Comparison of ENCODE assay signal across 8 cellular contexts in the genomic region with DNA sequence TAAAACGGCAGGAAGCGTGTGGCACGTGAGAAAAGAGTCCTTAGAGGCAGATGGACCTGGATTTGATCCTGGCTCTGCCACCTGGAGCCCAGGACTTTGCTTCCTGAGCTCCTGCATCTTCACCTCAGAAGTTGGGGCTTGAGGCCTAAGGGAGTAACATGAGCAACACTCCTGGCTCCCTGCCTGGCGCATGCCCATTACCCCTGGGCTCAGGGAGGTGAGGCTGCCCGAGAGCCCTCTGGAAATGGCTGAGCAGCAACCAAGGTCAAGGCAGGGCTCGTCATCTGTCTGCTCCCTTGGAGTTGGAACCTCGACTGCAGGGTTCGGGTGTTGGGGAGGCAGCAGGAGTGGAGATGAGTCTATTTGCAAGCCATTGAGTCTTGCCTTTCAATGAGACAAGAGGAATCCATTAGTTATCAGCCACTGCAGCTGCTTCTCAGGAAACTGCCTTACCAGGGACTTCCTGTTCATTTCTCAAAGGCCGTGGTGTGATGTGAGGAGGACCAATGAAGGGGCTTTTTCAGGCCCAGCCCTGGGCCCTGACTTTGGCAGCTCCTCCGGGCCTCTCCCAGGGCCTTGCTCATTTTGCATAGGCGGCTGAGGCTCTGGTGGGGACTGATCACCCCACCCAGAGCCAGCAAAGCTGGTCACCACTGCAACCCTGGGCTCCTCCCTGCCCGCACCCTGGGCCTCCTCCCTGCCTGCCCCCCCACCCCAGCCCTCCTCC. TPM values are rescaled to one million over a fixed set of nuclear protein-coding genes. Genes with fewer than 3 reads are reported as not detected.
A peak's percentile ranks its signal among the peaks of the same experiment; 100 is the strongest.
DNase-seq lines count a peak whose midpoint lies in the region; ATAC-seq and TF ChIP-seq lines count a peak whose summit lies in the region.

No MANE protein-coding gene starts in this region.

- H3K4me3 Mint-ChIP-seq in MCF 10A (ENCODE audit: unreplicated experiment) (no peak overlapping the region), Calu3 (ENCODE audit: low read depth, unreplicated experiment) (no peak overlapping the region)
- peak overlapping the region; percentile 58 for H3K4me3 Mint-ChIP-seq in activated CD4-positive, alpha-beta memory T cell treated with anti-CD3 and anti-CD28 coated beads, Interleukin-2, amount 10 ng/mL, durations not matched to agents 7 days and 5 days

- no peaks in the 10 kb centered on the region for H3K36me3 ChIP-seq in mammary epithelial cell (ENCODE audit: insufficient read depth, low read length)

- peaks cover 8% of the 10 kb centered on the region for H3K4me1 Mint-ChIP-seq in MCF 10A (ENCODE audit: insufficient read depth, unreplicated experiment)
- peaks cover 67% of the 10 kb centered on the region for H3K4me1 Mint-ChIP-seq in activated CD4-positive, alpha-beta memory T cell treated with anti-CD3 and anti-CD28 coated beads, Interleukin-2, amount 10 ng/mL, durations not matched to agents 7 days and 5 days
- no peaks in the 10 kb centered on the region for H3K4me1 Mint-ChIP-seq in Calu3 (ENCODE audit: low read depth, unreplicated experiment)

- H3K4me3 ChIP-seq in mammary epithelial cell (replicated peaks in 1 of 3; ENCODE audit: insufficient read depth in 1 of 3, low read depth in 2 of 3, low read length in 3 of 3): no peak overlapping the region

- in situ Hi-C loops in mammary epithelial cell (cut with MboI; ENCODE audit: low sequenced_read_pairs in 2 of 2): no loop called here

- intact Hi-C loops in MCF 10A (cut with micrococcal nuclease): no loop called here
- intact Hi-C loops in mammary epithelial cell (cut with micrococcal nuclease): no loop called here
- intact Hi-C loops in Calu3 (cut with micrococcal nuclease; ENCODE audit: unreplicated experiment): no loop called here

- H4K20me1 ChIP-seq in mammary epithelial cell (ENCODE audit: insufficient read depth, low read length): no peaks in the 10 kb centered on the region

- H2AFZ ChIP-seq in mammary epithelial cell (ENCODE audit: low read depth, low read length): no peak overlapping the region

- H3K79me2 ChIP-seq in mammary epithelial cell (ENCODE audit: insufficient read depth, low read length): peaks cover 69% of the 10 kb centered on the region

- H3K4me2 ChIP-seq in mammary epithelial cell (ENCODE audit: insufficient read depth, low read depth, low read length): no peak overlapping the region

- H3K27ac Mint-ChIP-seq in MCF 10A (ENCODE audit: low read depth, unreplicated experiment) (no peak overlapping the region), Calu3 (ENCODE audit: unreplicated experiment) (no peak overlapping the region)
- H3K27ac Mint-ChIP-seq in activated CD4-positive, alpha-beta memory T cell treated with anti-CD3 and anti-CD28 coated beads, Interleukin-2, amount 10 ng/mL, durations not matched to agents 7 days and 5 days: peak overlapping the region; percentile 99

- WGBS in mammary epithelial cell (ENCODE audit: low coverage, missing lambda C conversion rate): 96% methylated on average over 9 of the region's 12 CpGs

- H3K9me3 ChIP-seq in mammary epithelial cell (replicated peaks; ENCODE audit: insufficient read depth, low read length): no peaks in the 10 kb centered on the region

- H3K36me3 Mint-ChIP-seq in MCF 10A (ENCODE audit: insufficient read depth, unreplicated experiment): no peaks in the 10 kb centered on the region
- peaks cover 67% of the 10 kb centered on the region for H3K36me3 Mint-ChIP-seq in activated CD4-positive, alpha-beta memory T cell treated with anti-CD3 and anti-CD28 coated beads, Interleukin-2, amount 10 ng/mL, durations not matched to agents 7 days and 5 days (ENCODE audit: low read depth)
- H3K36me3 Mint-ChIP-seq in Calu3 (ENCODE audit: insufficient read depth, unreplicated experiment): peaks cover 3% of the 10 kb centered on the region

- peaks cover 5% of the 10 kb centered on the region for H3K4me1 ChIP-seq in mammary epithelial cell (ENCODE audit: insufficient read depth, low read length)

- peak; percentile 88 for ATAC-seq in HG02610 (IDR thresholded peaks at IDR 0.05; ENCODE audit: unreplicated experiment)

- BruUV-seq in MCF 10A (replicated peaks; lab: Mats Ljungman, UMichigan): no TSS peak
- BruUV-seq in mammary epithelial cell (replicated peaks; lab: Mats Ljungman, UMichigan): no TSS peak
- no TSS peak for BruUV-seq in Calu3 (replicated peaks; lab: Mats Ljungman, UMichigan)

- peak; percentile 49 for DNase-seq in MCF 10A (ENCODE audit: unreplicated experiment)
- DNase-seq in mammary epithelial cell: no peak
- peak; percentile 83 for DNase-seq in NCI-H1092 treated with DMSO at 0.1 percent for 48 hours (lab: John Stamatoyannopoulos, UW)
- peak; percentile 86 for DNase-seq in activated CD4-positive, alpha-beta memory T cell treated with anti-CD3 and anti-CD28 coated beads, Interleukin-2, amount 10 ng/mL, durations not matched to agents 7 days and 5 days
- DNase-seq in fibroblast of the conjunctiva (ENCODE audit: low read depth): peak; percentile 62
- peak; percentile 71 for DNase-seq in pons (ENCODE audit: low spot score)
- no peak for DNase-seq in Calu3

- H3K9me3 Mint-ChIP-seq in MCF 10A (ENCODE audit: unreplicated experiment) (no peaks in the 10 kb centered on the region), Calu3 (ENCODE audit: low read depth, unreplicated experiment) (no peaks in the 10 kb centered on the region)
- no peaks in the 10 kb centered on the region for H3K9me3 Mint-ChIP-seq in activated CD4-positive, alpha-beta memory T cell treated with anti-CD3 and anti-CD28 coated beads, Interleukin-2, amount 10 ng/mL, durations not matched to agents 7 days and 5 days

- TF ChIP-seq CTCF in MCF 10A (IDR thresholded peaks at IDR 0.05; ENCODE audit: unreplicated experiment) (no peak), mammary epithelial cell (conservative IDR thresholded peaks at IDR 0.05 in 1 of 2, IDR thresholded peaks at IDR 0.05 in 1 of 2; ENCODE audit: extremely low read depth in 1 of 2, insufficient read depth in 1 of 2, low read depth in 1 of 2, low read length in 2 of 2) (no peak), Calu3 (IDR thresholded peaks at IDR 0.05; ENCODE audit: unreplicated experiment) (no peak)

- no peak overlapping the region for H3K27ac ChIP-seq in mammary epithelial cell (ENCODE audit: insufficient read depth, low read depth, low read length)

- H3K27me3 ChIP-seq in mammary epithelial cell (ENCODE audit: insufficient read depth, low read length): no peaks in the 10 kb centered on the region

- H3K27me3 Mint-ChIP-seq in MCF 10A (ENCODE audit: insufficient read depth, unreplicated experiment) (no peaks in the 10 kb centered on the region), Calu3 (ENCODE audit: unreplicated experiment) (peaks cover 67% of the 10 kb centered on the region)
- H3K27me3 Mint-ChIP-seq in activated CD4-positive, alpha-beta memory T cell treated with anti-CD3 and anti-CD28 coated beads, Interleukin-2, amount 10 ng/mL, durations not matched to agents 7 days and 5 days: peaks cover 1% of the 10 kb centered on the region

- CTCF ChIA-PET in MCF 10A (lab: Yijun Ruan, JAX) (interaction anchor here (0.7 kb wide), 1 partner anchor 282 kb away, joined by 3 read pairs; no protein-coding TSS in a partner anchor), mammary epithelial cell (lab: Charles Lee; ENCODE audit: low non-redundant PET) (no interaction called here), Calu3 (lab: Charles Lee) (interaction anchor here (0.6 to 0.7 kb wide), 2 partner anchors 113 to 137 kb away, joined by 3 to 9 read pairs; no protein-coding TSS in a partner anchor)
- CTCF ChIA-PET in activated CD4-positive, alpha-beta memory T cell treated with anti-CD3 and anti-CD28 coated beads, Interleukin-2, amount 10 ng/mL, durations not matched to agents 7 days and 5 days (lab: Charles Lee): interaction anchor here (0.7 to 1.9 kb wide), 6 partner anchors 16 to 248 kb away, joined by 3 to 6 read pairs (median 4); a partner anchor contains a TSS

- POLR2A ChIA-PET in MCF 10A (lab: Yijun Ruan, JAX): interaction anchor here (0.7 to 1.0 kb wide), 2 partner anchors 132 to 134 kb away, joined by 3 read pairs; no protein-coding TSS in a partner anchor
- POLR2A ChIA-PET in activated CD4-positive, alpha-beta memory T cell treated with anti-CD3 and anti-CD28 coated beads, Interleukin-2, amount 10 ng/mL, durations not matched to agents 7 days and 5 days (lab: Charles Lee): interaction anchor here (0.6 to 2.4 kb wide), 9 partner anchors 11 to 191 kb away, joined by 3 to 35 read pairs (median 4); a partner anchor contains a TSS

- no peak overlapping the region for H3K9ac ChIP-seq in mammary epithelial cell (ENCODE audit: insufficient read depth, low read length)

- dilution Hi-C loops in mammary epithelial cell (cut with HindIII; ENCODE audit: low sequenced_read_pairs): no loop called here

RNA-seq across cellular contexts. Expression of a gene that starts 6.3 kb away (rescaled TPM):
- total RNA-seq in MCF 10A (2022) (7.5 and 20.6 TPM in 2 replicates), mammary epithelial cell (100 to 1,000 TPM in 1 of 2 donors, 10 to 100 TPM in 1; 70.7 to 222 TPM), Calu3 (2022) (8.5 and 19.2 TPM in 2 replicates)
- 314 TPM for polyA plus RNA-seq in mammary epithelial cell
- 502 TPM for polyA minus RNA-seq in mammary epithelial cell
- total RNA-seq in activated CD4-positive, alpha-beta memory T cell treated with anti-CD3 and anti-CD28 coated beads, Interleukin-2, amount 10 ng/mL, durations not matched to agents 7 days and 5 days: 100 to 1,000 TPM; 251 to 253 TPM

RNA-seq across cellular contexts. Expression of a gene that starts 17.6 kb away (rescaled TPM):
- total RNA-seq in MCF 10A (2022) (24.2 and 27.5 TPM in 2 replicates), mammary epithelial cell (10 to 100 TPM; 32.9 to 38.8 TPM), Calu3 (2022) (55.6 and 74.1 TPM in 2 replicates)
- 56.1 TPM for polyA plus RNA-seq in mammary epithelial cell
- 31.0 TPM for polyA minus RNA-seq in mammary epithelial cell
- total RNA-seq in activated CD4-positive, alpha-beta memory T cell treated with anti-CD3 and anti-CD28 coated beads, Interleukin-2, amount 10 ng/mL, durations not matched to agents 7 days and 5 days: 10 to 100 TPM; 63.6 to 68.2 TPM

RNA-seq across cellular contexts. Expression of a gene that starts 41.7 kb away (rescaled TPM):
- total RNA-seq in MCF 10A (2022): 19.9 and 21.5 TPM in 2 replicates
- total RNA-seq in mammary epithelial cell: 10 to 100 TPM; 11.7 to 46.1 TPM
- 65.0 TPM for polyA plus RNA-seq in mammary epithelial cell
- 96.1 TPM for polyA minus RNA-seq in mammary epithelial cell
- total RNA-seq in activated CD4-positive, alpha-beta memory T cell treated with anti-CD3 and anti-CD28 coated beads, Interleukin-2, amount 10 ng/mL, durations not matched to agents 7 days and 5 days: 100 to 1,000 TPM; 104 to 105 TPM
- 72.4 TPM in 2 replicates for total RNA-seq in Calu3 (2022)

RNA-seq across cellular contexts. Expression of a gene that starts 42.0 kb away (rescaled TPM):
- total RNA-seq in MCF 10A (2022) (184 and 300 TPM in 2 replicates), mammary epithelial cell (10 to 100 TPM; 48.2 to 99.7 TPM), Calu3 (2022) (140 and 146 TPM in 2 replicates)
- 202 TPM for polyA plus RNA-seq in mammary epithelial cell
- polyA minus RNA-seq in mammary epithelial cell: 79.7 TPM
- 100 to 1,000 TPM; 192 to 196 TPM for total RNA-seq in activated CD4-positive, alpha-beta memory T cell treated with anti-CD3 and anti-CD28 coated beads, Interleukin-2, amount 10 ng/mL, durations not matched to agents 7 days and 5 days

RNA-seq across cellular contexts. Expression of a gene that starts 56.9 kb away (rescaled TPM):
- 145 and 184 TPM in 2 replicates for total RNA-seq in MCF 10A (2022)
- total RNA-seq in mammary epithelial cell: 100 to 1,000 TPM; 149 to 429 TPM
- polyA plus RNA-seq in mammary epithelial cell: 128 TPM
- polyA minus RNA-seq in mammary epithelial cell: 183 TPM
- 1 to 10 TPM; 5.2 to 5.4 TPM for total RNA-seq in activated CD4-positive, alpha-beta memory T cell treated with anti-CD3 and anti-CD28 coated beads, Interleukin-2, amount 10 ng/mL, durations not matched to agents 7 days and 5 days
- 19.7 and 20.5 TPM in 2 replicates for total RNA-seq in Calu3 (2022)

Comparison
In these comparisons a context has a peak if more than half of its experiments do, and no peak if none do; other contexts are left out.
1. DNase-seq: peak in MCF 10A (single experiment), NCI-H1092 treated with DMSO at 0.1 percent for 48 hours (single experiment), activated CD4-positive, alpha-beta memory T cell treated with anti-CD3 and anti-CD28 coated beads, Interleukin-2, amount 10 ng/mL, durations not matched to agents 7 days and 5 days (single experiment), fibroblast of the conjunctiva (single experiment) and pons (single experiment); none in mammary epithelial cell (single experiment) and Calu3 (single experiment).